ENCODE assay signal across 1 cellular context in the genomic region with DNA sequence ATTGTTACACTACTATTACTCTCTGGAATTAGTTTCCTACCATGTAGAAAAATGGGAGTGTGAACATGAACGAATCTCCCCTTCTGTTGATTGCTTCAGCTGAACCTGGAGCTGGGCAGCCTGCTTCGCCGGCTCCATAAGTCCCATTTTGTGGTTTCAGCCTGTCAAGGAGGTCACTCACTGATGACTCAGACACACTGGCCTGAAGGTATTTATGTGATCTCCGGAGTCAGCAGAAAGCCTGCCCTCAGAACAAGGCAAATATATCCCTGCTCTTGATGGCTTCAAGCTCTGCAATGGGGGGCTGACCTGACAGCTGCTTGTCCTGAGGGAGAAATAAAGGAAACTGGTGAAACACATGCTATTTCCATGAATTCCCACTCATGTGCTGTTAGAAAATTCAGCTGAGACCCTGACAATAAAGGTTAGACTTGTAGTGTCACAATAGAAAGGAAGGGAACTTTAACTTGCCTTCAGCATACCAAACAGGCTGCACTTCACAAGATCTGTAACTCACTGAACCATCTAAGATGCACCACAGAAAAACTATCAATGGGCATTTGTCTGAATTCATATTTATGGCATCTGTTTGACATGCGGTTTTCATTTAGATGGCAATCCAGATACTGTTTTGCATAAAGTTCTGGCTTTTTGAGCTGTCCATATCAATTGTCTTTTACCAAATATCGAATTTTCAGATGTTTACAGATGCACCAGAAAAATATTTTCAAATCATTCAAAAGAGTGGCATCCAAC.
TF ChIP-seq lines count a peak whose summit lies in the region.

No MANE protein-coding gene starts in this region.

TF ChIP-seq in SK-N-SH, 30 proteins besides CTCF, POLR2A, EP300 and RAD21 (continued from another document):
- peak; percentile 80 for TF ChIP-seq RXRA (IDR thresholded peaks at IDR 0.05; ENCODE audit: borderline replicate concordance, low read depth)
- no peak; the same call in 1 of the 2 replicates for TF ChIP-seq ELF1 (IDR thresholded peaks at IDR 0.05)
- TF ChIP-seq TAF1 (IDR thresholded peaks at IDR 0.05; ENCODE audit: borderline replicate concordance, low read depth, low read length), result peak; percentile 34; the same call in 1 of the 2 replicates
- 0 out of 2 replicates have a peak, but pooled peaks have one; percentile 62 for TF ChIP-seq SIN3A (IDR thresholded peaks at IDR 0.05; ENCODE audit: borderline replicate concordance, low read depth, low read length)
- TF ChIP-seq CHD2 (IDR thresholded peaks at IDR 0.05; ENCODE audit: low read length, partially characterized antibody), result peak; percentile 10
- TF ChIP-seq GATA2 (CRISPR knock-in tag; IDR thresholded peaks at IDR 0.05), result peak; percentile 84
- TF ChIP-seq FOSL2 (IDR thresholded peaks at IDR 0.05; ENCODE audit: borderline replicate concordance, low read depth), result peak; percentile 96
- TF ChIP-seq RCOR1 (IDR thresholded peaks at IDR 0.05; ENCODE audit: low read length), result peak; percentile 60; the same call in 1 of the 2 replicates
- no peak for TF ChIP-seq EZH2phosphoT487 (IDR thresholded peaks at IDR 0.05; ENCODE audit: borderline replicate concordance, low read depth)
- TF ChIP-seq, protein P1, sequence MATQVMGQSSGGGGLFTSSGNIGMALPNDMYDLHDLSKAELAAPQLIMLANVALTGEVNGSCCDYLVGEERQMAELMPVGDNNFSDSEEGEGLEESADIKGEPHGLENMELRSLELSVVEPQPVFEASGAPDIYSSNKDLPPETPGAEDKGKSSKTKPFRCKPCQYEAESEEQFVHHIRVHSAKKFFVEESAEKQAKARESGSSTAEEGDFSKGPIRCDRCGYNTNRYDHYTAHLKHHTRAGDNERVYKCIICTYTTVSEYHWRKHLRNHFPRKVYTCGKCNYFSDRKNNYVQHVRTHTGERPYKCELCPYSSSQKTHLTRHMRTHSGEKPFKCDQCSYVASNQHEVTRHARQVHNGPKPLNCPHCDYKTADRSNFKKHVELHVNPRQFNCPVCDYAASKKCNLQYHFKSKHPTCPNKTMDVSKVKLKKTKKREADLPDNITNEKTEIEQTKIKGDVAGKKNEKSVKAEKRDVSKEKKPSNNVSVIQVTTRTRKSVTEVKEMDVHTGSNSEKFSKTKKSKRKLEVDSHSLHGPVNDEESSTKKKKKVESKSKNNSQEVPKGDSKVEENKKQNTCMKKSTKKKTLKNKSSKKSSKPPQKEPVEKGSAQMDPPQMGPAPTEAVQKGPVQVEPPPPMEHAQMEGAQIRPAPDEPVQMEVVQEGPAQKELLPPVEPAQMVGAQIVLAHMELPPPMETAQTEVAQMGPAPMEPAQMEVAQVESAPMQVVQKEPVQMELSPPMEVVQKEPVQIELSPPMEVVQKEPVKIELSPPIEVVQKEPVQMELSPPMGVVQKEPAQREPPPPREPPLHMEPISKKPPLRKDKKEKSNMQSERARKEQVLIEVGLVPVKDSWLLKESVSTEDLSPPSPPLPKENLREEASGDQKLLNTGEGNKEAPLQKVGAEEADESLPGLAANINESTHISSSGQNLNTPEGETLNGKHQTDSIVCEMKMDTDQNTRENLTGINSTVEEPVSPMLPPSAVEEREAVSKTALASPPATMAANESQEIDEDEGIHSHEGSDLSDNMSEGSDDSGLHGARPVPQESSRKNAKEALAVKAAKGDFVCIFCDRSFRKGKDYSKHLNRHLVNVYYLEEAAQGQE (IDR thresholded peaks at IDR 0.05; ENCODE audit: low read depth, low read length), result peak; percentile 72
- TF ChIP-seq JUND (IDR thresholded peaks at IDR 0.05), result peak; percentile 95
- TF ChIP-seq YY1 (IDR thresholded peaks at IDR 0.05; ENCODE audit: low read depth), result no peak; the same call in 1 of the 2 replicates
- TF ChIP-seq, protein P2, sequence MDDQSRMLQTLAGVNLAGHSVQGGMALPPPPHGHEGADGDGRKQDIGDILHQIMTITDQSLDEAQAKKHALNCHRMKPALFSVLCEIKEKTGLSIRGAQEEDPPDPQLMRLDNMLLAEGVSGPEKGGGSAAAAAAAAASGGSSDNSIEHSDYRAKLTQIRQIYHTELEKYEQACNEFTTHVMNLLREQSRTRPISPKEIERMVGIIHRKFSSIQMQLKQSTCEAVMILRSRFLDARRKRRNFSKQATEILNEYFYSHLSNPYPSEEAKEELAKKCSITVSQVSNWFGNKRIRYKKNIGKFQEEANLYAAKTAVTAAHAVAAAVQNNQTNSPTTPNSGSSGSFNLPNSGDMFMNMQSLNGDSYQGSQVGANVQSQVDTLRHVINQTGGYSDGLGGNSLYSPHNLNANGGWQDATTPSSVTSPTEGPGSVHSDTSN (IDR thresholded peaks at IDR 0.05), result peak; percentile 94
- TF ChIP-seq POLR2AphosphoS5 (IDR thresholded peaks at IDR 0.05; ENCODE audit: low read depth, low read length), result peak; percentile 78
- TF ChIP-seq, protein P3, sequence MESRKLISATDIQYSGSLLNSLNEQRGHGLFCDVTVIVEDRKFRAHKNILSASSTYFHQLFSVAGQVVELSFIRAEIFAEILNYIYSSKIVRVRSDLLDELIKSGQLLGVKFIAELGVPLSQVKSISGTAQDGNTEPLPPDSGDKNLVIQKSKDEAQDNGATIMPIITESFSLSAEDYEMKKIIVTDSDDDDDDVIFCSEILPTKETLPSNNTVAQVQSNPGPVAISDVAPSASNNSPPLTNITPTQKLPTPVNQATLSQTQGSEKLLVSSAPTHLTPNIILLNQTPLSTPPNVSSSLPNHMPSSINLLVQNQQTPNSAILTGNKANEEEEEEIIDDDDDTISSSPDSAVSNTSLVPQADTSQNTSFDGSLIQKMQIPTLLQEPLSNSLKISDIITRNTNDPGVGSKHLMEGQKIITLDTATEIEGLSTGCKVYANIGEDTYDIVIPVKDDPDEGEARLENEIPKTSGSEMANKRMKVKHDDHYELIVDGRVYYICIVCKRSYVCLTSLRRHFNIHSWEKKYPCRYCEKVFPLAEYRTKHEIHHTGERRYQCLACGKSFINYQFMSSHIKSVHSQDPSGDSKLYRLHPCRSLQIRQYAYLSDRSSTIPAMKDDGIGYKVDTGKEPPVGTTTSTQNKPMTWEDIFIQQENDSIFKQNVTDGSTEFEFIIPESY (IDR thresholded peaks at IDR 0.05; ENCODE audit: borderline replicate concordance, low read depth), result peak; percentile 63; the same call in 1 of the 2 replicates
- TF ChIP-seq MEF2A (IDR thresholded peaks at IDR 0.05; ENCODE audit: borderline replicate concordance, low read depth), result peak; percentile 57; the same call in 1 of the 2 replicates
- TF ChIP-seq, protein P4, sequence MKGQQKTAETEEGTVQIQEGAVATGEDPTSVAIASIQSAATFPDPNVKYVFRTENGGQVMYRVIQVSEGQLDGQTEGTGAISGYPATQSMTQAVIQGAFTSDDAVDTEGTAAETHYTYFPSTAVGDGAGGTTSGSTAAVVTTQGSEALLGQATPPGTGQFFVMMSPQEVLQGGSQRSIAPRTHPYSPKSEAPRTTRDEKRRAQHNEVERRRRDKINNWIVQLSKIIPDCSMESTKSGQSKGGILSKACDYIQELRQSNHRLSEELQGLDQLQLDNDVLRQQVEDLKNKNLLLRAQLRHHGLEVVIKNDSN (IDR thresholded peaks at IDR 0.05; ENCODE audit: borderline replicate concordance, low read depth), result no peak
